8 cellular contexts compared by ENCODE assay signal in the genomic region with DNA sequence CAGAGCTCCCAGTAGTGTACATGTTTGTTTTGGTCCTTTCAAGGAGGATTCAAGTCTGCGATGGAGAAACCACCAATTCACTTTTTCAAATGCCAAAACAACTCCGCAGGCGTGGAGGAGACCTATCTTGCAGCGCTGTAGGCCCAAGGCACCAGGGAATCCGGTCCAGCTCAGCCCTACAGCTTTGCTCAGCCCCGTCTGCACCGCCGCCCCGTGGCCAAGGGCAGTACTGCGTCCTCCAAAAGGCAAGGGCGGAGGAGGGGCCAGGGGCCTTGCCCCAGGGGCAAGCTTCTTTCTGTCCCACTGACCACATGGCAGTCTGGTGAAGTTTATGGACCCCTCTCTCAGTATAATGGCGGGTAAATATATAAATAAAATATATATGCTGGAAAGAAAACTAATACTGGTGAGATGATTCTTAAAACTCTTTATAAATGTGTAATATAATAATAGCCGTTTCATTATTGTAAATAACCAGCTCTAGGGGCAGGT. TPM values are rescaled to one million over a fixed set of nuclear protein-coding genes. Genes with fewer than 3 reads are reported as not detected.
A peak's percentile ranks its signal among the peaks of the same experiment; 100 is the strongest.
DNase-seq lines count a peak whose midpoint lies in the region; ATAC-seq and TF ChIP-seq lines count a peak whose summit lies in the region.

No MANE protein-coding gene starts in this region.

- POLR2A ChIA-PET in RWPE1 (lab: Yijun Ruan, JAX; ENCODE audit: low non-redundant PET) = no interaction called here

- H3K27me3 ChIP-seq in suprapubic skin = peaks cover 4% of the 10 kb centered on the region

- H3K27ac ChIP-seq in RWPE1 (no peak overlapping the region), suprapubic skin (no peak overlapping the region)

- 9% methylated on average over 13 of the region's 13 CpGs for WGBS in suprapubic skin

- DNase-seq in Daoy (ENCODE audit: low read depth) (peak; percentile 78), RWPE1 (ENCODE audit: low spot score) (peak; percentile 82), foreskin melanocyte (peak; percentile 64), occipital lobe (lab: John Stamatoyannopoulos, UW) (peak; percentile 56), suprapubic skin (ENCODE audit: low spot score in 2 of 2) (peak; percentile 87 to 89)
- peak; percentile 63 for DNase-seq in activated effector memory CD4-positive, alpha-beta T cell treated with Interleukin-2 at 50 U/mL for 16 hours

- H3K9me3 ChIP-seq in suprapubic skin = no peaks in the 10 kb centered on the region

- H3K4me3 ChIP-seq in suprapubic skin = no peak overlapping the region

- peak; percentile 91 for TF ChIP-seq RAD21 in Ishikawa (IDR thresholded peaks at IDR 0.05; ENCODE audit: low read depth)

- CTCF ChIA-PET in RWPE1 (lab: Yijun Ruan, JAX) = interaction anchor here (0.5 to 1.8 kb wide), 29 partner anchors 10 to 697 kb away, joined by 3 to 17 read pairs (median 3); a partner anchor contains a TSS

- peaks cover 14% of the 10 kb centered on the region for H3K4me1 ChIP-seq in suprapubic skin

- ATAC-seq in GM18870 (IDR thresholded peaks at IDR 0.05; ENCODE audit: unreplicated experiment) = no peak

- no peak for TF ChIP-seq POLR2A in suprapubic skin (IDR thresholded peaks at IDR 0.05)

- H3K36me3 ChIP-seq in suprapubic skin = no peaks in the 10 kb centered on the region

- TF ChIP-seq CTCF in RWPE1 (conservative IDR thresholded peaks at IDR 0.05; ENCODE audit: low read depth) (peak; percentile 98), suprapubic skin (IDR thresholded peaks at IDR 0.05) (peak; percentile 92 to 98)

- TF ChIP-seq EP300 in Ishikawa (IDR thresholded peaks at IDR 0.05; ENCODE audit: borderline replicate concordance) (no peak), suprapubic skin (IDR thresholded peaks at IDR 0.05) (no peak)

TF ChIP-seq in Ishikawa, 13 proteins besides CTCF, POLR2A, EP300 and RAD21:
- no peak for TF ChIP-seq TEAD4 (IDR thresholded peaks at IDR 0.05)
- TF ChIP-seq YY1 (IDR thresholded peaks at IDR 0.05; ENCODE audit: low read depth) = no peak
- TF ChIP-seq, protein P1, sequence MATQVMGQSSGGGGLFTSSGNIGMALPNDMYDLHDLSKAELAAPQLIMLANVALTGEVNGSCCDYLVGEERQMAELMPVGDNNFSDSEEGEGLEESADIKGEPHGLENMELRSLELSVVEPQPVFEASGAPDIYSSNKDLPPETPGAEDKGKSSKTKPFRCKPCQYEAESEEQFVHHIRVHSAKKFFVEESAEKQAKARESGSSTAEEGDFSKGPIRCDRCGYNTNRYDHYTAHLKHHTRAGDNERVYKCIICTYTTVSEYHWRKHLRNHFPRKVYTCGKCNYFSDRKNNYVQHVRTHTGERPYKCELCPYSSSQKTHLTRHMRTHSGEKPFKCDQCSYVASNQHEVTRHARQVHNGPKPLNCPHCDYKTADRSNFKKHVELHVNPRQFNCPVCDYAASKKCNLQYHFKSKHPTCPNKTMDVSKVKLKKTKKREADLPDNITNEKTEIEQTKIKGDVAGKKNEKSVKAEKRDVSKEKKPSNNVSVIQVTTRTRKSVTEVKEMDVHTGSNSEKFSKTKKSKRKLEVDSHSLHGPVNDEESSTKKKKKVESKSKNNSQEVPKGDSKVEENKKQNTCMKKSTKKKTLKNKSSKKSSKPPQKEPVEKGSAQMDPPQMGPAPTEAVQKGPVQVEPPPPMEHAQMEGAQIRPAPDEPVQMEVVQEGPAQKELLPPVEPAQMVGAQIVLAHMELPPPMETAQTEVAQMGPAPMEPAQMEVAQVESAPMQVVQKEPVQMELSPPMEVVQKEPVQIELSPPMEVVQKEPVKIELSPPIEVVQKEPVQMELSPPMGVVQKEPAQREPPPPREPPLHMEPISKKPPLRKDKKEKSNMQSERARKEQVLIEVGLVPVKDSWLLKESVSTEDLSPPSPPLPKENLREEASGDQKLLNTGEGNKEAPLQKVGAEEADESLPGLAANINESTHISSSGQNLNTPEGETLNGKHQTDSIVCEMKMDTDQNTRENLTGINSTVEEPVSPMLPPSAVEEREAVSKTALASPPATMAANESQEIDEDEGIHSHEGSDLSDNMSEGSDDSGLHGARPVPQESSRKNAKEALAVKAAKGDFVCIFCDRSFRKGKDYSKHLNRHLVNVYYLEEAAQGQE (IDR thresholded peaks at IDR 0.05; ENCODE audit: low read depth) = no peak
- TF ChIP-seq EGR1 (IDR thresholded peaks at IDR 0.05) = no peak
- no peak; the same call in 1 of the 2 replicates for TF ChIP-seq FOXM1 (IDR thresholded peaks at IDR 0.05; ENCODE audit: borderline replicate concordance, low read depth)
- TF ChIP-seq TAF1 (IDR thresholded peaks at IDR 0.05; ENCODE audit: low read depth) = no peak
- TF ChIP-seq TCF12 (IDR thresholded peaks at IDR 0.05; ENCODE audit: low read depth) = no peak
- TF ChIP-seq, protein P2, sequence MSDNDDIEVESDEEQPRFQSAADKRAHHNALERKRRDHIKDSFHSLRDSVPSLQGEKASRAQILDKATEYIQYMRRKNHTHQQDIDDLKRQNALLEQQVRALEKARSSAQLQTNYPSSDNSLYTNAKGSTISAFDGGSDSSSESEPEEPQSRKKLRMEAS (IDR thresholded peaks at IDR 0.05) = 0 out of 2 replicates have a peak, but pooled peaks have one; percentile 19
- TF ChIP-seq NFIC (IDR thresholded peaks at IDR 0.05) = no peak
- TF ChIP-seq ZBTB7A (IDR thresholded peaks at IDR 0.05; ENCODE audit: low read depth) = peak; percentile 82; the same call in 1 of the 2 replicates
- TF ChIP-seq, protein P3, sequence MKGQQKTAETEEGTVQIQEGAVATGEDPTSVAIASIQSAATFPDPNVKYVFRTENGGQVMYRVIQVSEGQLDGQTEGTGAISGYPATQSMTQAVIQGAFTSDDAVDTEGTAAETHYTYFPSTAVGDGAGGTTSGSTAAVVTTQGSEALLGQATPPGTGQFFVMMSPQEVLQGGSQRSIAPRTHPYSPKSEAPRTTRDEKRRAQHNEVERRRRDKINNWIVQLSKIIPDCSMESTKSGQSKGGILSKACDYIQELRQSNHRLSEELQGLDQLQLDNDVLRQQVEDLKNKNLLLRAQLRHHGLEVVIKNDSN (IDR thresholded peaks at IDR 0.05) = no peak
- TF ChIP-seq CEBPB (IDR thresholded peaks at IDR 0.05) = no peak
- TF ChIP-seq CREB1 (IDR thresholded peaks at IDR 0.05; ENCODE audit: low read depth) = no peak

RNA-seq across cellular contexts. Expression of a gene that starts 0.7 kb away (rescaled TPM):
- total RNA-seq in Daoy (2014; rRNA removed; shearing (Covaris generic)) = 0.51 TPM in 1 of 2 replicates, not detected in the other
- total RNA-seq in occipital lobe (not detected), suprapubic skin (10 to 100 TPM in 2 of 4 donors, 1 to 10 TPM in 2; 6.8 to 21.4 (median 9.5) TPM)

RNA-seq across cellular contexts. Expression of a gene that starts 13.3 kb away (rescaled TPM):
- 9.0 and 17.7 TPM in 2 replicates for total RNA-seq in Daoy (2014; rRNA removed; shearing (Covaris generic))
- total RNA-seq in occipital lobe (27.1 TPM), suprapubic skin (1 to 10 TPM; 5.4 to 8.0 (median 5.9) TPM)
